ENCODE assay signal across 22 cellular contexts in genomic region chr7:33742999-33743587, GRCh38.
DNase-seq lines count a peak whose midpoint lies in the region; ATAC-seq and TF ChIP-seq lines count a peak whose summit lies in the region.
"Had no signal": no experiment of that assay in that cellular context is flagged by ENCODE, and none has a peak within 500 bp of the region (broad histone marks: within the 10 kb centered on the region; RNA-seq: fewer than 3 reads in every experiment).

No MANE protein-coding gene starts in this region.

- H3K4me1 ChIP-seq in SK-N-SH (ENCODE audit: control insufficient read depth in 1 of 2, insufficient read depth in 2 of 2, low read depth in 1 of 2, low read length in 1 of 2) (no peaks in the 10 kb centered on the region), fibroblast of lung (ENCODE audit: control insufficient read depth, extremely low read depth, insufficient read depth, low read length) (peaks cover 12% of the 10 kb centered on the region), thymus (ENCODE audit: control insufficient read depth, insufficient read depth, low read length) (no peaks in the 10 kb centered on the region), esophagus squamous epithelium (peaks cover 0 to 8% (median 0%) of the 10 kb centered on the region in 3 donors)

- peak overlapping the region; percentile 92 for H3K27ac Mint-ChIP-seq in nephron progenitor cell
- H3K27ac Mint-ChIP-seq: activated naive CD4-positive, alpha-beta T cell treated with anti-CD3 and anti-CD28 coated beads, Interleukin-2, amount 10 ng/mL, durations not matched to agents 7 days and 5 days; B cell; CD8-positive, alpha-beta memory T cell; endodermal cell; mesothelial cell of epicardium; stimulated activated effector memory CD8-positive, alpha-beta T cell treated with anti-CD3 and anti-CD28 coated beads, Interleukin-12 subunit alpha, Interleukin-12 subunit beta, amount 100 ng/mL, for 72 hours; T-helper 2 cell treated with Interferon-gamma antibody and Interleukin-4, amounts not matched to agents 5 μg/mL and 100 μg/mL, for 36 hours had no signal

- H3K4me1 Mint-ChIP-seq in nephron progenitor cell, result peaks cover 39% of the 10 kb centered on the region
- H3K4me1 Mint-ChIP-seq: activated naive CD4-positive, alpha-beta T cell treated with anti-CD3 and anti-CD28 coated beads, Interleukin-2, amount 10 ng/mL, durations not matched to agents 7 days and 5 days; B cell; CD8-positive, alpha-beta memory T cell had no signal

- no peak overlapping the region for H3K9ac ChIP-seq in SK-N-SH
- H3K9ac ChIP-seq in fibroblast of lung (ENCODE audit: insufficient read depth, low read length), result no peak overlapping the region
- H3K9ac ChIP-seq: KMS-11 had no signal

- H3K4me3 ChIP-seq in SK-N-SH (ENCODE audit: low read depth in 2 of 2, low read length in 1 of 2) (no peak overlapping the region), fibroblast of lung (replicated peaks in 1 of 4; ENCODE audit: control extremely low read depth in 1 of 4, insufficient read depth in 1 of 4, low read depth in 3 of 4, low read length in 4 of 4) (no peak overlapping the region), thymus (ENCODE audit: low read length) (no peak overlapping the region), esophagus squamous epithelium (no peak overlapping the region)

- CTCF ChIA-PET in SK-N-SH (lab: Yijun Ruan, JAX), result interaction anchor here (0.6 to 3.7 kb wide), 5 partner anchors 12 to 33 kb away, joined by 3 to 13 read pairs (median 5); no protein-coding TSS in a partner anchor

- POLR2A ChIA-PET in SK-N-SH (lab: Yijun Ruan, JAX), result no interaction called here

- ATAC-seq in SK-N-SH treated with all-trans-retinoic acid at 6 μM for 48 hours (peak; percentile 44), HG03432 (IDR thresholded peaks at IDR 0.05; ENCODE audit: unreplicated experiment) (no peak), HG03095 (IDR thresholded peaks at IDR 0.05; ENCODE audit: unreplicated experiment) (no peak)
- ATAC-seq: stimulated activated effector memory CD8-positive, alpha-beta T cell treated with anti-CD3 and anti-CD28 coated beads, Interleukin-12 subunit alpha, Interleukin-12 subunit beta, amount 100 ng/mL, for 72 hours had no signal

- no peaks in the 10 kb centered on the region for H3K36me3 Mint-ChIP-seq in nephron progenitor cell (ENCODE audit: low read depth)
- H3K36me3 Mint-ChIP-seq: activated naive CD4-positive, alpha-beta T cell treated with anti-CD3 and anti-CD28 coated beads, Interleukin-2, amount 10 ng/mL, durations not matched to agents 7 days and 5 days; mesothelial cell of epicardium; stimulated activated effector memory CD8-positive, alpha-beta T cell treated with anti-CD3 and anti-CD28 coated beads, Interleukin-12 subunit alpha, Interleukin-12 subunit beta, amount 100 ng/mL, for 72 hours had no signal

- no peak overlapping the region for H2AFZ ChIP-seq in SK-N-SH (ENCODE audit: low read depth)
- no peak overlapping the region for H2AFZ ChIP-seq in fibroblast of lung (ENCODE audit: low read length)

- TF ChIP-seq EP300 in SK-N-SH (IDR thresholded peaks at IDR 0.05; ENCODE audit: borderline replicate concordance in 1 of 2, low read depth in 1 of 2, low read length in 1 of 2), result no peak

- H3K4me2 ChIP-seq in SK-N-SH (no peak overlapping the region; the same call in 1 of the 2 replicates), fibroblast of lung (ENCODE audit: extremely low read depth, insufficient read depth, low read length) (peak overlapping the region; percentile 5)
- H3K4me2 ChIP-seq: KMS-11 had no signal

- no peak for TF ChIP-seq CTCF in SK-N-SH (IDR thresholded peaks at IDR 0.05)
- no peak for TF ChIP-seq CTCF in fibroblast of lung (conservative IDR thresholded peaks at IDR 0.05 in 1 of 2, IDR thresholded peaks at IDR 0.05 in 1 of 2; ENCODE audit: low read depth in 1 of 2, low read length in 2 of 2)
- no peak for TF ChIP-seq CTCF in nephron progenitor cell (IDR thresholded peaks at IDR 0.05)
- TF ChIP-seq CTCF in esophagus squamous epithelium (IDR thresholded peaks at IDR 0.05), result no peak

- H3K9me3 Mint-ChIP-seq in nephron progenitor cell, result peaks cover 7% of the 10 kb centered on the region
- H3K9me3 Mint-ChIP-seq: activated naive CD4-positive, alpha-beta T cell treated with anti-CD3 and anti-CD28 coated beads, Interleukin-2, amount 10 ng/mL, durations not matched to agents 7 days and 5 days; mesothelial cell of epicardium; T-helper 2 cell treated with Interferon-gamma antibody and Interleukin-4, amounts not matched to agents 5 μg/mL and 100 μg/mL, for 36 hours had no signal

- H3K9me3 ChIP-seq in SK-N-SH (no peaks in the 10 kb centered on the region), fibroblast of lung (ENCODE audit: control insufficient read depth, insufficient read depth, low read depth, low read length) (no peaks in the 10 kb centered on the region), thymus (ENCODE audit: control insufficient read depth) (no peaks in the 10 kb centered on the region), esophagus squamous epithelium (no peaks in the 10 kb centered on the region)

- intact Hi-C loops in esophagus squamous epithelium (cut with DNase I), result no loop called here

- 84% methylated on average over 4 of the region's 4 CpGs for WGBS in SK-N-SH (ENCODE audit: low lambda C conversion rate)
- 94% methylated on average over 4 of the region's 4 CpGs for WGBS in thymus
- 61 to 79% methylated on average over 4 of the region's 4 CpGs for WGBS in esophagus squamous epithelium, 2 donors

- no peak for DNase-seq in SK-N-SH
- DNase-seq in fibroblast of lung (ENCODE audit: low read depth in 2 of 2), result peak in 1 of 2 donors; percentile 21
- no peak for DNase-seq in nephron progenitor cell
- no peak for DNase-seq in esophagus squamous epithelium (lab: John Stamatoyannopoulos, UW)
- DNase-seq: activated CD4-positive, alpha-beta T cell treated with anti-CD3 and anti-CD28 coated beads, Interleukin-2, amount 50 U/mL, for 1 hour; activated naive CD4-positive, alpha-beta T cell treated with anti-CD3 and anti-CD28 coated beads, Interleukin-2, amount 10 ng/mL, durations not matched to agents 7 days and 5 days; amygdala; CD8-positive, alpha-beta memory T cell; endodermal cell; NCI-H187; NCI-H69; substantia nigra; WERI-Rb-1 had no signal

- TF ChIP-seq POLR2A in esophagus squamous epithelium (IDR thresholded peaks at IDR 0.05), result no peak

- no peaks in the 10 kb centered on the region for H4K20me1 ChIP-seq in SK-N-SH (ENCODE audit: insufficient read depth)
- no peaks in the 10 kb centered on the region for H4K20me1 ChIP-seq in fibroblast of lung (ENCODE audit: control insufficient read depth, extremely low read depth, insufficient read depth, low read length)

- no peaks in the 10 kb centered on the region for H3F3A ChIP-seq in SK-N-SH (replicated peaks; ENCODE audit: insufficient read depth)

- H3K79me2 ChIP-seq in SK-N-SH (ENCODE audit: insufficient read depth), result no peaks in the 10 kb centered on the region
- no peaks in the 10 kb centered on the region for H3K79me2 ChIP-seq in fibroblast of lung (ENCODE audit: control insufficient read depth, insufficient read depth, low read length)

- H3K4me3 Mint-ChIP-seq in nephron progenitor cell, result no peak overlapping the region
- H3K4me3 Mint-ChIP-seq: activated naive CD4-positive, alpha-beta T cell treated with anti-CD3 and anti-CD28 coated beads, Interleukin-2, amount 10 ng/mL, durations not matched to agents 7 days and 5 days; B cell; CD8-positive, alpha-beta memory T cell; endodermal cell; mesothelial cell of epicardium; stimulated activated effector memory CD8-positive, alpha-beta T cell treated with anti-CD3 and anti-CD28 coated beads, Interleukin-12 subunit alpha, Interleukin-12 subunit beta, amount 100 ng/mL, for 72 hours; T-helper 2 cell treated with Interferon-gamma antibody and Interleukin-4, amounts not matched to agents 5 μg/mL and 100 μg/mL, for 36 hours had no signal

- H3K36me3 ChIP-seq in SK-N-SH (replicated peaks in 1 of 2; ENCODE audit: control insufficient read depth in 1 of 2, insufficient read depth in 2 of 2, low read length in 1 of 2) (no peaks in the 10 kb centered on the region), fibroblast of lung (ENCODE audit: control insufficient read depth, insufficient read depth, low read length) (no peaks in the 10 kb centered on the region), thymus (ENCODE audit: control insufficient read depth, insufficient read depth) (no peaks in the 10 kb centered on the region), esophagus squamous epithelium (no peaks in the 10 kb centered on the region)
- H3K36me3 ChIP-seq: WERI-Rb-1 had no signal

- TF ChIP-seq RAD21 in SK-N-SH (IDR thresholded peaks at IDR 0.05; ENCODE audit: low read length), result no peak

- H3K27me3 Mint-ChIP-seq in nephron progenitor cell (ENCODE audit: low read depth, poor library complexity), result peaks cover 4% of the 10 kb centered on the region
- H3K27me3 Mint-ChIP-seq: activated naive CD4-positive, alpha-beta T cell treated with anti-CD3 and anti-CD28 coated beads, Interleukin-2, amount 10 ng/mL, durations not matched to agents 7 days and 5 days; CD8-positive, alpha-beta memory T cell had no signal

- H3K27me3 ChIP-seq in SK-N-SH (ENCODE audit: insufficient read depth) (no peaks in the 10 kb centered on the region), fibroblast of lung (ENCODE audit: control insufficient read depth, insufficient read depth, low read length) (no peaks in the 10 kb centered on the region), thymus (ENCODE audit: control insufficient read depth, insufficient read depth) (no peaks in the 10 kb centered on the region), esophagus squamous epithelium (no peaks in the 10 kb centered on the region)

- no peaks in the 10 kb centered on the region for H3K9me2 ChIP-seq in SK-N-SH

- H3K27ac ChIP-seq in SK-N-SH (ENCODE audit: low read depth in 2 of 2, low read length in 1 of 2), result no peak overlapping the region
- H3K27ac ChIP-seq in fibroblast of lung (ENCODE audit: insufficient read depth, low read length), result peak overlapping the region; percentile 62
- peak overlapping the region; percentile 11 for H3K27ac ChIP-seq in thymus (ENCODE audit: low read depth)
- peak overlapping the region in 2 of 4 donors; percentile 21 to 47 for H3K27ac ChIP-seq in esophagus squamous epithelium
- H3K27ac ChIP-seq: KMS-11, WERI-Rb-1 had no signal

TF ChIP-seq in SK-N-SH treated with all-trans-retinoic acid at 6 μM for 48 hours, 23 proteins besides CTCF, POLR2A, EP300 and RAD21:
- TF ChIP-seq ZFP3 (CRISPR knock-in tag; IDR thresholded peaks at IDR 0.05) (no peak), ARNTL (CRISPR knock-in tag; IDR thresholded peaks at IDR 0.05; ENCODE audit: borderline replicate concordance, low read depth) (no peak), ESRRG (CRISPR knock-in tag; IDR thresholded peaks at IDR 0.05) (no peak), OSR1 (CRISPR knock-in tag; IDR thresholded peaks at IDR 0.05) (no peak)

TF ChIP-seq in SK-N-SH, 30 proteins besides CTCF, POLR2A, EP300 and RAD21 (continues in another document):
- no peak for TF ChIP-seq NRF1 (IDR thresholded peaks at IDR 0.05; ENCODE audit: low read depth, low read length)

Comparison
In these comparisons a context has a peak if more than half of its experiments do, and no peak if none do; other contexts are left out.
1. H3K27ac ChIP-seq: peak in fibroblast of lung (single experiment) and thymus (single experiment); none in SK-N-SH (0 of 2).